ENCODE assay signal across 9 cellular contexts in genomic region chr3:160176923-160177322, GRCh38. TPM values are rescaled to one million over a fixed set of nuclear protein-coding genes. Genes with fewer than 3 reads are reported as not detected.
"Had no signal": no experiment of that assay in that cellular context is flagged by ENCODE, and none has a peak within 500 bp of the region (broad histone marks: within the 10 kb centered on the region; RNA-seq: fewer than 3 reads in every experiment).

No MANE protein-coding gene starts in this region.

- DNase-seq: GDM1, GF-D8 had no signal

- ATAC-seq: GM12878 had no signal

- H3K4me3 ChIP-seq: GM12878 had no signal

- FAIRE-seq: G401.6, GM12878, GM12891, GM12892, GM18507, GM19239 had no signal

RNA-seq across cellular contexts. Expression of gene C3orf80, which starts 48.3 kb away (rescaled TPM):
- total RNA-seq: G401, GM12878 had no signal
